In genomic region chr3:183578179-183578578, GRCh38 we compare ENCODE assay signal across 1 cellular context.
TF ChIP-seq lines count a peak whose summit lies in the region.

No MANE protein-coding gene starts in this region.

TF ChIP-seq in GM23338, 12 proteins besides CTCF, POLR2A, EP300 and RAD21 (continued from another document):
- no peak for TF ChIP-seq ZNF462 (CRISPR knock-in tag; IDR thresholded peaks at IDR 0.05)
- TF ChIP-seq EZH2 (IDR thresholded peaks at IDR 0.05; ENCODE audit: low read depth, unreplicated experiment): no peak
- TF ChIP-seq JUNB (IDR thresholded peaks at IDR 0.05; ENCODE audit: unreplicated experiment): no peak
- no peak for TF ChIP-seq STAT1 (IDR thresholded peaks at IDR 0.05; ENCODE audit: unreplicated experiment)
- TF ChIP-seq ETS1 (IDR thresholded peaks at IDR 0.05): no peak
- no peak for TF ChIP-seq REST (IDR thresholded peaks at IDR 0.05; ENCODE audit: unreplicated experiment)
- TF ChIP-seq POLR2AphosphoS5 (IDR thresholded peaks at IDR 0.05; ENCODE audit: low read depth): no peak
- no peak for TF ChIP-seq ZNF114 (CRISPR knock-in tag; IDR thresholded peaks at IDR 0.05)
- TF ChIP-seq CREB1 (CRISPR knock-in tag; IDR thresholded peaks at IDR 0.05; ENCODE audit: low read depth): no peak
- no peak for TF ChIP-seq EZH2phosphoT487 (IDR thresholded peaks at IDR 0.05; ENCODE audit: unreplicated experiment)
- TF ChIP-seq NANOG (IDR thresholded peaks at IDR 0.05; ENCODE audit: borderline replicate concordance): no peak
